1 cellular context compared by ENCODE assay signal in the genomic region with DNA sequence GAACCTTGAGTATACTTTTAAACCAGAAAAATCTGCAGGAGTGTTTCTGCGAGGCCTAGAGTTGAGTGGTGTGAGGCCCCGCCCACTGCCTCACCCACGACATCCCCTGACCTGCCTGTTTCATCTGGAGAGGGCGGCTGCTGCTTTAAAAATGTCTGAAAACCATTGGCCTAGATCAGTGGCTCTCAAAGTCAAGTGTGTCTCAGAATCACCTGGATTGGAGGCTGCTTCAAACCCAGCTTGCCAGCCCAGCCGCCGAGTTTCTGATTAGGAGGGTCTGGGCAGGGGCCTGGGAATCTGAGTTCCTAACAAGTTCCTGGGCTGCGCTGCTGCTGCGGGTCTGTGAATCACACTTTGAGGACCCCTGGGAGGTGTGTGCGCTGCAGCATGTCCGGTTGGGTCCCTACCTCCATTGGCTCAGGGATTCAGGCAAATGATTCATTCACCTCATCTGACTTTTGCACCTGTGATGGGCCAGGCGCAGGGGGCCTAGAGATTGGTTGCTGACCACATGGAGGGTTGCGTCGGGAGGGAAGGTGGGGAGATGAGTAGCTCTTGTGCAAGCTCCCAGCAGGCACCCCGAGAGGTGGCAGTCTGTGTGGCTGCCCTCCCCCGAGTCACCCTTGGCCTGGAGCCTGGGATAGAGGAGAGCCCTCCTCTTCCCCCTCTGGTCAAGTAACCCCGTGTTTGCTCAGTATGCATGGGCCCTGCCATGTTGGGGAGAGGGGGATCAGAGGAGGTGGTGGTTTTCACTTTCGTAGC.
TF ChIP-seq lines count a peak whose summit lies in the region.

No MANE protein-coding gene starts in this region.

TF ChIP-seq in WTC11, 78 proteins besides CTCF, POLR2A, EP300 and RAD21 (continued from another document):
- TF ChIP-seq, protein P1, sequence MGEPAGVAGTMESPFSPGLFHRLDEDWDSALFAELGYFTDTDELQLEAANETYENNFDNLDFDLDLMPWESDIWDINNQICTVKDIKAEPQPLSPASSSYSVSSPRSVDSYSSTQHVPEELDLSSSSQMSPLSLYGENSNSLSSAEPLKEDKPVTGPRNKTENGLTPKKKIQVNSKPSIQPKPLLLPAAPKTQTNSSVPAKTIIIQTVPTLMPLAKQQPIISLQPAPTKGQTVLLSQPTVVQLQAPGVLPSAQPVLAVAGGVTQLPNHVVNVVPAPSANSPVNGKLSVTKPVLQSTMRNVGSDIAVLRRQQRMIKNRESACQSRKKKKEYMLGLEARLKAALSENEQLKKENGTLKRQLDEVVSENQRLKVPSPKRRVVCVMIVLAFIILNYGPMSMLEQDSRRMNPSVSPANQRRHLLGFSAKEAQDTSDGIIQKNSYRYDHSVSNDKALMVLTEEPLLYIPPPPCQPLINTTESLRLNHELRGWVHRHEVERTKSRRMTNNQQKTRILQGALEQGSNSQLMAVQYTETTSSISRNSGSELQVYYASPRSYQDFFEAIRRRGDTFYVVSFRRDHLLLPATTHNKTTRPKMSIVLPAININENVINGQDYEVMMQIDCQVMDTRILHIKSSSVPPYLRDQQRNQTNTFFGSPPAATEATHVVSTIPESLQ (CRISPR knock-in tag; IDR thresholded peaks at IDR 0.05), result no peak
